38 cellular contexts compared by ENCODE assay signal in genomic region chr12:128057586-128057985, GRCh38.
"Had no signal": no experiment of that assay in that cellular context is flagged by ENCODE, and none has a peak within 500 bp of the region (broad histone marks: within the 10 kb centered on the region; RNA-seq: fewer than 3 reads in every experiment).

No MANE protein-coding gene starts in this region.

- H3K4me1 Mint-ChIP-seq: activated B cell treated with CpG ODN at 0.5 μM for 24 hours; activated CD4-positive, alpha-beta T cell treated with anti-CD3 and anti-CD28 coated beads, Interleukin-2, amount 10 ng/mL, durations not matched to agents 24 days and 14 days; activated CD8-positive, alpha-beta memory T cell treated with anti-CD3 and anti-CD28 coated beads, Interleukin-2, amount 10 ng/mL, durations not matched to agents 7 days and 5 days; activated naive CD4-positive, alpha-beta T cell treated with anti-CD3 and anti-CD28 coated beads, Interleukin-2, amount 10 ng/mL, durations not matched to agents 7 days and 5 days; activated naive CD4-positive, alpha-beta T cell treated with anti-CD3 and anti-CD28 coated beads, Interleukin-2, amount 50 U/mL, for 24 hours; activated naive CD8-positive, alpha-beta T cell treated with anti-CD3 and anti-CD28 coated beads, Interleukin-2, amount 10 ng/mL, durations not matched to agents 7 days and 5 days; activated naive CD8-positive, alpha-beta T cell treated with anti-CD3 and anti-CD28 coated beads, Interleukin-2, amount 50 U/mL, for 24 hours; central memory CD8-positive, alpha-beta T cell had no signal

- H3K9me3 Mint-ChIP-seq: activated CD4-positive, alpha-beta memory T cell treated with anti-CD3 and anti-CD28 coated beads for 36 hours; activated CD4-positive, alpha-beta T cell treated with anti-CD3 and anti-CD28 coated beads, Interleukin-2, amount 10 ng/mL, durations not matched to agents 24 days and 14 days; activated naive CD4-positive, alpha-beta T cell treated with anti-CD3 and anti-CD28 coated beads, Interleukin-2, amount 50 U/mL, for 24 hours; central memory CD8-positive, alpha-beta T cell had no signal

- H3K27me3 ChIP-seq: ascending aorta, cardiac muscle cell had no signal

- H3K4me3 ChIP-seq: ascending aorta, cardiac muscle cell had no signal

- H3K36me3 ChIP-seq: ascending aorta, cardiac muscle cell had no signal

- DNase-seq: activated B cell treated with CpG ODN at 0.5 μM for 24 hours; activated CD4-positive, alpha-beta memory T cell treated with anti-CD3 and anti-CD28 coated beads for 36 hours; activated CD4-positive, alpha-beta T cell treated with anti-CD3 and anti-CD28 coated beads for 4 hours; activated CD4-positive, alpha-beta T cell treated with anti-CD3 and anti-CD28 coated beads, Interleukin-2, amount 10 ng/mL, durations not matched to agents 24 days and 14 days; activated CD4-positive, alpha-beta T cell treated with anti-CD3 and anti-CD28 coated beads, Interleukin-2, amount 50 U/mL, for 1 hour; activated CD4-positive, alpha-beta T cell treated with anti-CD3 and anti-CD28 coated beads, Interleukin-2, amount 50 U/mL, for 4 hours; activated CD4-positive, CD25-positive, alpha-beta regulatory T cell treated with anti-CD3 and anti-CD28 coated beads, Interleukin-2, amount 50 U/mL, for 72 hours; activated CD8-positive, alpha-beta memory T cell treated with anti-CD3 and anti-CD28 coated beads for 24 hours; activated CD8-positive, alpha-beta memory T cell treated with anti-CD3 and anti-CD28 coated beads, Interleukin-2, amount 10 ng/mL, durations not matched to agents 7 days and 5 days; activated CD8-positive, alpha-beta memory T cell treated with anti-CD3 and anti-CD28 coated beads, Interleukin-2, amount 50 U/mL, for 48 hours; activated CD8-positive, alpha-beta T cell treated with anti-CD3 and anti-CD28 coated beads, Interleukin-2, amount 10 ng/mL, durations not matched to agents 7 days and 5 days; activated effector memory CD4-positive, alpha-beta T cell treated with Interleukin-2 at 50 U/mL for 16 hours; activated gamma-delta T cell; activated naive CD4-positive, alpha-beta T cell treated with anti-CD3 and anti-CD28 coated beads, Interleukin-2, amount 10 ng/mL, durations not matched to agents 7 days and 5 days; activated naive CD4-positive, alpha-beta T cell treated with Interleukin-2 at 50 U/mL for 16 hours; activated naive CD8-positive, alpha-beta T cell treated with anti-CD3 and anti-CD28 coated beads, Interleukin-2, amount 10 ng/mL, durations not matched to agents 7 days and 5 days; activated naive CD8-positive, alpha-beta T cell treated with anti-CD3 and anti-CD28 coated beads, Interleukin-2, amount 50 U/mL, for 24 hours; activated T-cell treated with anti-CD3 and anti-CD28 coated beads, Interleukin-2, amount 50 U/mL, for 24 hours; activated T-cell treated with anti-CD3 and anti-CD28 coated beads, Interleukin-2, amount 50 U/mL, for 48 hours; amygdala; anterior cingulate cortex; caudate nucleus; cerebellar nuclear complex; T-helper 1 cell; T-helper 2 cell; T-helper 9 cell had no signal

- H3K27ac ChIP-seq: ascending aorta, VCaP had no signal

- H3K27me3 Mint-ChIP-seq: activated B cell treated with CpG ODN at 0.5 μM for 24 hours; activated CD4-positive, alpha-beta memory T cell treated with anti-CD3 and anti-CD28 coated beads for 36 hours; activated CD4-positive, alpha-beta T cell treated with anti-CD3 and anti-CD28 coated beads, Interleukin-2, amount 10 ng/mL, durations not matched to agents 24 days and 14 days; activated CD8-positive, alpha-beta memory T cell treated with anti-CD3 and anti-CD28 coated beads, Interleukin-2, amount 10 ng/mL, durations not matched to agents 7 days and 5 days; activated naive CD4-positive, alpha-beta T cell treated with anti-CD3 and anti-CD28 coated beads, Interleukin-2, amount 10 ng/mL, durations not matched to agents 7 days and 5 days; activated naive CD4-positive, alpha-beta T cell treated with anti-CD3 and anti-CD28 coated beads, Interleukin-2, amount 50 U/mL, for 24 hours; activated naive CD8-positive, alpha-beta T cell; activated naive CD8-positive, alpha-beta T cell treated with anti-CD3 and anti-CD28 coated beads, Interleukin-2, amount 10 ng/mL, durations not matched to agents 7 days and 5 days; activated naive CD8-positive, alpha-beta T cell treated with anti-CD3 and anti-CD28 coated beads, Interleukin-2, amount 50 U/mL, for 24 hours; activated T-cell treated with anti-CD3 and anti-CD28 coated beads, Interleukin-2, amount 50 U/mL, for 24 hours; brain; central memory CD8-positive, alpha-beta T cell had no signal

- H3K4me1 ChIP-seq: ascending aorta had no signal

- H3K36me3 Mint-ChIP-seq: activated CD4-positive, alpha-beta memory T cell treated with anti-CD3 and anti-CD28 coated beads for 36 hours; activated CD8-positive, alpha-beta memory T cell treated with anti-CD3 and anti-CD28 coated beads, Interleukin-2, amount 10 ng/mL, durations not matched to agents 7 days and 5 days; activated naive CD4-positive, alpha-beta T cell treated with anti-CD3 and anti-CD28 coated beads, Interleukin-2, amount 10 ng/mL, durations not matched to agents 7 days and 5 days; activated naive CD4-positive, alpha-beta T cell treated with anti-CD3 and anti-CD28 coated beads, Interleukin-2, amount 50 U/mL, for 24 hours; activated naive CD8-positive, alpha-beta T cell; activated naive CD8-positive, alpha-beta T cell treated with anti-CD3 and anti-CD28 coated beads, Interleukin-2, amount 10 ng/mL, durations not matched to agents 7 days and 5 days; brain had no signal

- H3K4me3 Mint-ChIP-seq: activated B cell treated with CpG ODN at 0.5 μM for 24 hours; activated CD4-positive, alpha-beta memory T cell treated with anti-CD3 and anti-CD28 coated beads for 36 hours; activated CD4-positive, alpha-beta T cell treated with anti-CD3 and anti-CD28 coated beads, Interleukin-2, amount 10 ng/mL, durations not matched to agents 24 days and 14 days; activated CD8-positive, alpha-beta memory T cell treated with anti-CD3 and anti-CD28 coated beads, Interleukin-2, amount 10 ng/mL, durations not matched to agents 7 days and 5 days; activated CD8-positive, alpha-beta T cell treated with anti-CD3 and anti-CD28 coated beads, Interleukin-2, amount 10 ng/mL, durations not matched to agents 7 days and 5 days; activated naive CD4-positive, alpha-beta T cell treated with anti-CD3 and anti-CD28 coated beads, Interleukin-2, amount 10 ng/mL, durations not matched to agents 7 days and 5 days; activated naive CD4-positive, alpha-beta T cell treated with anti-CD3 and anti-CD28 coated beads, Interleukin-2, amount 50 U/mL, for 24 hours; activated naive CD8-positive, alpha-beta T cell; activated naive CD8-positive, alpha-beta T cell treated with anti-CD3 and anti-CD28 coated beads, Interleukin-2, amount 10 ng/mL, durations not matched to agents 7 days and 5 days; activated naive CD8-positive, alpha-beta T cell treated with anti-CD3 and anti-CD28 coated beads, Interleukin-2, amount 50 U/mL, for 24 hours; activated T-cell treated with anti-CD3 and anti-CD28 coated beads, Interleukin-2, amount 50 U/mL, for 24 hours; brain; central memory CD8-positive, alpha-beta T cell; T-helper 1 cell treated with Interleukin-12 subunit alpha and Interleukin-12 subunit beta and Interleukin-4 antibody, amounts not matched to agents 30 μg/mL and 1 μg/mL, for 36 hours; T-helper 2 cell treated with Interferon-gamma antibody and Interleukin-4, amounts not matched to agents 5 μg/mL and 100 μg/mL, for 36 hours had no signal

- H3K9me3 ChIP-seq: ascending aorta had no signal

- H3K27ac Mint-ChIP-seq: activated B cell treated with CpG ODN at 0.5 μM for 24 hours; activated CD4-positive, alpha-beta memory T cell treated with anti-CD3 and anti-CD28 coated beads for 36 hours; activated CD4-positive, alpha-beta T cell treated with anti-CD3 and anti-CD28 coated beads, Interleukin-2, amount 10 ng/mL, durations not matched to agents 24 days and 14 days; activated CD8-positive, alpha-beta T cell treated with anti-CD3 and anti-CD28 coated beads, Interleukin-2, amount 10 ng/mL, durations not matched to agents 7 days and 5 days; activated naive CD4-positive, alpha-beta T cell treated with anti-CD3 and anti-CD28 coated beads, Interleukin-2, amount 10 ng/mL, durations not matched to agents 7 days and 5 days; activated naive CD4-positive, alpha-beta T cell treated with anti-CD3 and anti-CD28 coated beads, Interleukin-2, amount 50 U/mL, for 24 hours; activated naive CD8-positive, alpha-beta T cell; activated naive CD8-positive, alpha-beta T cell treated with anti-CD3 and anti-CD28 coated beads, Interleukin-2, amount 10 ng/mL, durations not matched to agents 7 days and 5 days; activated naive CD8-positive, alpha-beta T cell treated with anti-CD3 and anti-CD28 coated beads, Interleukin-2, amount 50 U/mL, for 24 hours; activated T-cell treated with anti-CD3 and anti-CD28 coated beads, Interleukin-2, amount 50 U/mL, for 24 hours; activated T-helper 2 cell treated with anti-CD3 and anti-CD28 coated beads, Interferon-gamma antibody, Interleukin-2, Interleukin-4, amounts not matched to agents 10 μg/mL and 5 μg/mL and 100 μg/mL, durations not matched to agents 14 hours and 24 hours and 36 hours; T-helper 1 cell treated with Interleukin-12 subunit alpha and Interleukin-12 subunit beta and Interleukin-4 antibody, amounts not matched to agents 30 μg/mL and 1 μg/mL, for 36 hours; T-helper 2 cell treated with Interferon-gamma antibody and Interleukin-4, amounts not matched to agents 5 μg/mL and 100 μg/mL, for 36 hours had no signal

- ATAC-seq: activated CD8-positive, alpha-beta memory T cell treated with anti-CD3 and anti-CD28 coated beads, Interleukin-2, amount 10 ng/mL, durations not matched to agents 7 days and 5 days; activated CD8-positive, alpha-beta T cell treated with anti-CD3 and anti-CD28 coated beads, Interleukin-2, amount 10 ng/mL, durations not matched to agents 7 days and 5 days; activated naive CD8-positive, alpha-beta T cell treated with anti-CD3 and anti-CD28 coated beads, Interleukin-2, amount 50 U/mL, for 24 hours had no signal

- FAIRE-seq: bronchial epithelial cell, TTC549 had no signal
